In genomic region chr2:189552334-189552990, GRCh38 we compare ENCODE assay signal across 1 cellular context.
TF ChIP-seq lines count a peak whose summit lies in the region.

No MANE protein-coding gene starts in this region.

TF ChIP-seq in SK-N-SH, 30 proteins besides CTCF, POLR2A, EP300 and RAD21 (continued from another document):
- no peak for TF ChIP-seq FOSL2 (IDR thresholded peaks at IDR 0.05; ENCODE audit: borderline replicate concordance, low read depth)
- no peak for TF ChIP-seq EZH2phosphoT487 (IDR thresholded peaks at IDR 0.05; ENCODE audit: borderline replicate concordance, low read depth)
- no peak for TF ChIP-seq MAX (IDR thresholded peaks at IDR 0.05; ENCODE audit: low read depth)
- no peak for TF ChIP-seq RXRA (IDR thresholded peaks at IDR 0.05; ENCODE audit: borderline replicate concordance, low read depth)
- no peak for TF ChIP-seq ZBTB33 (IDR thresholded peaks at IDR 0.05; ENCODE audit: borderline replicate concordance, low read depth)
- no peak for TF ChIP-seq RCOR1 (IDR thresholded peaks at IDR 0.05; ENCODE audit: low read length)
- TF ChIP-seq GABPA (IDR thresholded peaks at IDR 0.05; ENCODE audit: low read depth), result no peak
- TF ChIP-seq GATA2 (CRISPR knock-in tag; IDR thresholded peaks at IDR 0.05), result no peak
- TF ChIP-seq FOXM1 (IDR thresholded peaks at IDR 0.05; ENCODE audit: low read depth), result no peak
- no peak for TF ChIP-seq MEF2A (IDR thresholded peaks at IDR 0.05; ENCODE audit: borderline replicate concordance, low read depth)
- TF ChIP-seq USF1 (IDR thresholded peaks at IDR 0.05; ENCODE audit: borderline replicate concordance, low read depth), result no peak
- no peak for TF ChIP-seq FOXJ3 (CRISPR knock-in tag; IDR thresholded peaks at IDR 0.05)
- TF ChIP-seq SMC3 (IDR thresholded peaks at IDR 0.05; ENCODE audit: low read depth, low read length), result no peak
- TF ChIP-seq JUND (IDR thresholded peaks at IDR 0.05), result no peak
- no peak for TF ChIP-seq RFX5 (IDR thresholded peaks at IDR 0.05; ENCODE audit: low read length)
- TF ChIP-seq TAF1 (IDR thresholded peaks at IDR 0.05; ENCODE audit: borderline replicate concordance, low read depth, low read length), result no peak
- no peak for TF ChIP-seq REST (IDR thresholded peaks at IDR 0.05; ENCODE audit: low read depth, low read length)
- TF ChIP-seq YY1 (IDR thresholded peaks at IDR 0.05; ENCODE audit: low read depth), result no peak
